1 cellular context compared by ENCODE assay signal in the genomic region with DNA sequence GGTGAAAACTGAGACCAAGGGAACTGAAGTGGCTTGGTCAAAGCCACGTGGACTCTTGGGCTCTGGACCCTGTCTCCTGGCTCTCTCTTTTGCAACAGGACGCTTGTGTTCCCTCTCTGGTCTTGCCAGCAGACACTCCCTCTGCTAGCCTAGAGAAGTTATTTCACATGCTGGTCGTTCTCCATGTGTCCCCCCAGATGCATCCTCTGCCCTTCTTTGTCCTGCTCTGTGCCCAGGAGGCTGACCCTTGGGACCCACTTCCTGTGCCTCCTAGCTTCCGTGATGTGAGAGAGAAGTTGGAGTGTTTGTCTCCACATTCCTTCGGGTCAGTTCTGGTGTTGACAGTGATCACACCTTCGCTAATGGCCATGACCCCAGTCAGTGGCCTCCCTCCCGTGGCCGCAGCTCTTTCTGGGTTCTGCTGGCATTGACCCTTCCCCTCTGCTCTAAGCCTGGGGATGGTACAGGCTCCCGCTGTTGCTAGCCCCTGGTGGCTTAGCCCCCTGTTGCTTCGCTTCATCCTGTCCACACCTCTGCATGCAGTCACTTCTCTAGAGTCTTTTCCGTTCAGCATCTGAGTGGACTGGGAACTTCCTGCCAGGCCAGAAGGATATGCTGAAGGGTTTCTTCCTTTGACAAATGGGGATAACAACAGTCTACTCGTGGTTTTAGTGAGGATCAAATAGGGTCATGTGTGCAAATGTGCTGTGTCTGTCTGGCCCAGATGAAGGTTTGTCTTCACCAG.
A peak's percentile ranks its signal among the peaks of the same experiment; 100 is the strongest.
TF ChIP-seq lines count a peak whose summit lies in the region.

No MANE protein-coding gene starts in this region.

TF ChIP-seq in HepG2, 621 proteins besides CTCF, POLR2A, EP300 and RAD21 (continued from another document and continues in another):
- TF ChIP-seq, protein P1, sequence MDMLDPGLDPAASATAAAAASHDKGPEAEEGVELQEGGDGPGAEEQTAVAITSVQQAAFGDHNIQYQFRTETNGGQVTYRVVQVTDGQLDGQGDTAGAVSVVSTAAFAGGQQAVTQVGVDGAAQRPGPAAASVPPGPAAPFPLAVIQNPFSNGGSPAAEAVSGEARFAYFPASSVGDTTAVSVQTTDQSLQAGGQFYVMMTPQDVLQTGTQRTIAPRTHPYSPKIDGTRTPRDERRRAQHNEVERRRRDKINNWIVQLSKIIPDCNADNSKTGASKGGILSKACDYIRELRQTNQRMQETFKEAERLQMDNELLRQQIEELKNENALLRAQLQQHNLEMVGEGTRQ (IDR thresholded peaks at IDR 0.05; ENCODE audit: low read depth, low read length): no peak
- TF ChIP-seq, protein P1 (CRISPR knock-in tag; IDR thresholded peaks at IDR 0.05; ENCODE audit: borderline replicate concordance): no peak
- TF ChIP-seq ETV6 (CRISPR knock-in tag; conservative IDR thresholded peaks at IDR 0.05) (no peak), POLR2AphosphoS5 (IDR thresholded peaks at IDR 0.05; ENCODE audit: low read depth, low read length) (no peak), ZNF607 (CRISPR knock-in tag; IDR thresholded peaks at IDR 0.05; ENCODE audit: borderline replicate concordance) (no peak), ZIK1 (CRISPR knock-in tag; IDR thresholded peaks at IDR 0.05; ENCODE audit: borderline replicate concordance, low read depth) (no peak), KLF16 (CRISPR knock-in tag; IDR thresholded peaks at IDR 0.05) (no peak), FOXC1 (CRISPR knock-in tag; IDR thresholded peaks at IDR 0.05; ENCODE audit: borderline replicate concordance) (peak; percentile 24; the same call in 1 of the 2 replicates), CHD2 (IDR thresholded peaks at IDR 0.05; ENCODE audit: low read depth, low read length) (no peak), RAD51 (IDR thresholded peaks at IDR 0.05; ENCODE audit: borderline replicate concordance) (no peak), THAP11 (CRISPR knock-in tag; IDR thresholded peaks at IDR 0.05) (no peak), NCOA5 (CRISPR knock-in tag; IDR thresholded peaks at IDR 0.05) (no peak), FOXA1 (IDR thresholded peaks at IDR 0.05) (no peak), FOXA1 (CRISPR knock-in tag; IDR thresholded peaks at IDR 0.05) (peak; percentile 62), ZNF839 (CRISPR knock-in tag; IDR thresholded peaks at IDR 0.05; ENCODE audit: borderline replicate concordance) (no peak), ZNF251 (CRISPR knock-in tag; IDR thresholded peaks at IDR 0.05) (no peak), FLYWCH1 (CRISPR knock-in tag; IDR thresholded peaks at IDR 0.05) (no peak), MTF2 (CRISPR knock-in tag; IDR thresholded peaks at IDR 0.05; ENCODE audit: borderline replicate concordance) (no peak), MEIS2 (CRISPR knock-in tag; IDR thresholded peaks at IDR 0.05) (no peak), RORA (CRISPR knock-in tag; IDR thresholded peaks at IDR 0.05) (no peak), SP5 (CRISPR knock-in tag; IDR thresholded peaks at IDR 0.05; ENCODE audit: borderline replicate concordance, low read depth) (no peak), KMT2B (CRISPR knock-in tag; IDR thresholded peaks at IDR 0.05) (no peak), ZNF564 (CRISPR knock-in tag; IDR thresholded peaks at IDR 0.05) (no peak), MTA1 (CRISPR knock-in tag; IDR thresholded peaks at IDR 0.05; ENCODE audit: borderline replicate concordance) (peak; percentile 30; the same call in 1 of the 2 replicates), SRSF4 (IDR thresholded peaks at IDR 0.05; ENCODE audit: low read depth, low read length, poor library complexity, severe bottlenecking) (no peak), EEA1 (CRISPR knock-in tag; IDR thresholded peaks at IDR 0.05; ENCODE audit: borderline replicate concordance) (no peak), NRL (CRISPR knock-in tag; IDR thresholded peaks at IDR 0.05; ENCODE audit: borderline replicate concordance) (no peak; the same call in 1 of the 2 replicates), TEAD3 (CRISPR knock-in tag; optimal IDR thresholded peaks at IDR 0.05; ENCODE audit: borderline replicate concordance) (peak; percentile 83), ZZZ3 (CRISPR knock-in tag; IDR thresholded peaks at IDR 0.05; ENCODE audit: borderline replicate concordance) (no peak), NR1H2 (CRISPR knock-in tag; IDR thresholded peaks at IDR 0.05; ENCODE audit: borderline replicate concordance, low read depth) (no peak), KDM5B (CRISPR knock-in tag; IDR thresholded peaks at IDR 0.05; ENCODE audit: borderline replicate concordance) (0 out of 2 replicates have a peak, but pooled peaks have one; percentile 29)
- TF ChIP-seq, protein P2, sequence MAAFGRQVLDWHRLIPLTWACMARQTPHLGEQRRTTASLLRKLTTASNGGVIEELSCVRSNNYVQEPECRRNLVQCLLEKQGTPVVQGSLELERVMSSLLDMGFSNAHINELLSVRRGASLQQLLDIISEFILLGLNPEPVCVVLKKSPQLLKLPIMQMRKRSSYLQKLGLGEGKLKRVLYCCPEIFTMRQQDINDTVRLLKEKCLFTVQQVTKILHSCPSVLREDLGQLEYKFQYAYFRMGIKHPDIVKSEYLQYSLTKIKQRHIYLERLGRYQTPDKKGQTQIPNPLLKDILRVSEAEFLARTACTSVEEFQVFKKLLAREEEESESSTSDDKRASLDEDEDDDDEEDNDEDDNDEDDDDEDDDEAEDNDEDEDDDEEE (CRISPR knock-in tag; IDR thresholded peaks at IDR 0.05): no peak
- TF ChIP-seq, protein P3, sequence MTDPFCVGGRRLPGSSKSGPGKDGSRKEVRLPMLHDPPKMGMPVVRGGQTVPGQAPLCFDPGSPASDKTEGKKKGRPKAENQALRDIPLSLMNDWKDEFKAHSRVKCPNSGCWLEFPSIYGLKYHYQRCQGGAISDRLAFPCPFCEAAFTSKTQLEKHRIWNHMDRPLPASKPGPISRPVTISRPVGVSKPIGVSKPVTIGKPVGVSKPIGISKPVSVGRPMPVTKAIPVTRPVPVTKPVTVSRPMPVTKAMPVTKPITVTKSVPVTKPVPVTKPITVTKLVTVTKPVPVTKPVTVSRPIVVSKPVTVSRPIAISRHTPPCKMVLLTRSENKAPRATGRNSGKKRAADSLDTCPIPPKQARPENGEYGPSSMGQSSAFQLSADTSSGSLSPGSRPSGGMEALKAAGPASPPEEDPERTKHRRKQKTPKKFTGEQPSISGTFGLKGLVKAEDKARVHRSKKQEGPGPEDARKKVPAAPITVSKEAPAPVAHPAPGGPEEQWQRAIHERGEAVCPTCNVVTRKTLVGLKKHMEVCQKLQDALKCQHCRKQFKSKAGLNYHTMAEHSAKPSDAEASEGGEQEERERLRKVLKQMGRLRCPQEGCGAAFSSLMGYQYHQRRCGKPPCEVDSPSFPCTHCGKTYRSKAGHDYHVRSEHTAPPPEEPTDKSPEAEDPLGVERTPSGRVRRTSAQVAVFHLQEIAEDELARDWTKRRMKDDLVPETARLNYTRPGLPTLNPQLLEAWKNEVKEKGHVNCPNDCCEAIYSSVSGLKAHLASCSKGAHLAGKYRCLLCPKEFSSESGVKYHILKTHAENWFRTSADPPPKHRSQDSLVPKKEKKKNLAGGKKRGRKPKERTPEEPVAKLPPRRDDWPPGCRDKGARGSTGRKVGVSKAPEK (CRISPR knock-in tag; IDR thresholded peaks at IDR 0.05; ENCODE audit: borderline replicate concordance): no peak
- TF ChIP-seq, protein P4, sequence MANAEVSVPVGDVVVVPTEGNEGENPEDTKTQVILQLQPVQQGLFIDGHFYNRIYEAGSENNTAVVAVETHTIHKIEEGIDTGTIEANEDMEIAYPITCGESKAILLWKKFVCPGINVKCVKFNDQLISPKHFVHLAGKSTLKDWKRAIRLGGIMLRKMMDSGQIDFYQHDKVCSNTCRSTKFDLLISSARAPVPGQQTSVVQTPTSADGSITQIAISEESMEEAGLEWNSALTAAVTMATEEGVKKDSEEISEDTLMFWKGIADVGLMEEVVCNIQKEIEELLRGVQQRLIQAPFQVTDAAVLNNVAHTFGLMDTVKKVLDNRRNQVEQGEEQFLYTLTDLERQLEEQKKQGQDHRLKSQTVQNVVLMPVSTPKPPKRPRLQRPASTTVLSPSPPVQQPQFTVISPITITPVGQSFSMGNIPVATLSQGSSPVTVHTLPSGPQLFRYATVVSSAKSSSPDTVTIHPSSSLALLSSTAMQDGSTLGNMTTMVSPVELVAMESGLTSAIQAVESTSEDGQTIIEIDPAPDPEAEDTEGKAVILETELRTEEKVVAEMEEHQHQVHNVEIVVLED (CRISPR knock-in tag; IDR thresholded peaks at IDR 0.05; ENCODE audit: borderline replicate concordance): no peak
- TF ChIP-seq, protein P5, sequence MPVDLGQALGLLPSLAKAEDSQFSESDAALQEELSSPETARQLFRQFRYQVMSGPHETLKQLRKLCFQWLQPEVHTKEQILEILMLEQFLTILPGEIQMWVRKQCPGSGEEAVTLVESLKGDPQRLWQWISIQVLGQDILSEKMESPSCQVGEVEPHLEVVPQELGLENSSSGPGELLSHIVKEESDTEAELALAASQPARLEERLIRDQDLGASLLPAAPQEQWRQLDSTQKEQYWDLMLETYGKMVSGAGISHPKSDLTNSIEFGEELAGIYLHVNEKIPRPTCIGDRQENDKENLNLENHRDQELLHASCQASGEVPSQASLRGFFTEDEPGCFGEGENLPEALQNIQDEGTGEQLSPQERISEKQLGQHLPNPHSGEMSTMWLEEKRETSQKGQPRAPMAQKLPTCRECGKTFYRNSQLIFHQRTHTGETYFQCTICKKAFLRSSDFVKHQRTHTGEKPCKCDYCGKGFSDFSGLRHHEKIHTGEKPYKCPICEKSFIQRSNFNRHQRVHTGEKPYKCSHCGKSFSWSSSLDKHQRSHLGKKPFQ (CRISPR knock-in tag; IDR thresholded peaks at IDR 0.05; ENCODE audit: insufficient replicate concordance): no peak
- TF ChIP-seq, protein P6, sequence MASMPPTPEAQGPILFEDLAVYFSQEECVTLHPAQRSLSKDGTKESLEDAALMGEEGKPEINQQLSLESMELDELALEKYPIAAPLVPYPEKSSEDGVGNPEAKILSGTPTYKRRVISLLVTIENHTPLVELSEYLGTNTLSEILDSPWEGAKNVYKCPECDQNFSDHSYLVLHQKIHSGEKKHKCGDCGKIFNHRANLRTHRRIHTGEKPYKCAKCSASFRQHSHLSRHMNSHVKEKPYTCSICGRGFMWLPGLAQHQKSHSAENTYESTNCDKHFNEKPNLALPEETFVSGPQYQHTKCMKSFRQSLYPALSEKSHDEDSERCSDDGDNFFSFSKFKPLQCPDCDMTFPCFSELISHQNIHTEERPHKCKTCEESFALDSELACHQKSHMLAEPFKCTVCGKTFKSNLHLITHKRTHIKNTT (CRISPR knock-in tag; IDR thresholded peaks at IDR 0.05): no peak
- TF ChIP-seq, protein P7, sequence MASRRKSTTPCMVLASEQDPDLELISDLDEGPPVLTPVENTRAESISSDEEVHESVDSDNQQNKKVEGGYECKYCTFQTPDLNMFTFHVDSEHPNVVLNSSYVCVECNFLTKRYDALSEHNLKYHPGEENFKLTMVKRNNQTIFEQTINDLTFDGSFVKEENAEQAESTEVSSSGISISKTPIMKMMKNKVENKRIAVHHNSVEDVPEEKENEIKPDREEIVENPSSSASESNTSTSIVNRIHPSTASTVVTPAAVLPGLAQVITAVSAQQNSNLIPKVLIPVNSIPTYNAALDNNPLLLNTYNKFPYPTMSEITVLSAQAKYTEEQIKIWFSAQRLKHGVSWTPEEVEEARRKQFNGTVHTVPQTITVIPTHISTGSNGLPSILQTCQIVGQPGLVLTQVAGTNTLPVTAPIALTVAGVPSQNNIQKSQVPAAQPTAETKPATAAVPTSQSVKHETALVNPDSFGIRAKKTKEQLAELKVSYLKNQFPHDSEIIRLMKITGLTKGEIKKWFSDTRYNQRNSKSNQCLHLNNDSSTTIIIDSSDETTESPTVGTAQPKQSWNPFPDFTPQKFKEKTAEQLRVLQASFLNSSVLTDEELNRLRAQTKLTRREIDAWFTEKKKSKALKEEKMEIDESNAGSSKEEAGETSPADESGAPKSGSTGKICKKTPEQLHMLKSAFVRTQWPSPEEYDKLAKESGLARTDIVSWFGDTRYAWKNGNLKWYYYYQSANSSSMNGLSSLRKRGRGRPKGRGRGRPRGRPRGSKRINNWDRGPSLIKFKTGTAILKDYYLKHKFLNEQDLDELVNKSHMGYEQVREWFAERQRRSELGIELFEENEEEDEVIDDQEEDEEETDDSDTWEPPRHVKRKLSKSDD (CRISPR knock-in tag; IDR thresholded peaks at IDR 0.05; ENCODE audit: low read depth): no peak
- TF ChIP-seq, protein P8, sequence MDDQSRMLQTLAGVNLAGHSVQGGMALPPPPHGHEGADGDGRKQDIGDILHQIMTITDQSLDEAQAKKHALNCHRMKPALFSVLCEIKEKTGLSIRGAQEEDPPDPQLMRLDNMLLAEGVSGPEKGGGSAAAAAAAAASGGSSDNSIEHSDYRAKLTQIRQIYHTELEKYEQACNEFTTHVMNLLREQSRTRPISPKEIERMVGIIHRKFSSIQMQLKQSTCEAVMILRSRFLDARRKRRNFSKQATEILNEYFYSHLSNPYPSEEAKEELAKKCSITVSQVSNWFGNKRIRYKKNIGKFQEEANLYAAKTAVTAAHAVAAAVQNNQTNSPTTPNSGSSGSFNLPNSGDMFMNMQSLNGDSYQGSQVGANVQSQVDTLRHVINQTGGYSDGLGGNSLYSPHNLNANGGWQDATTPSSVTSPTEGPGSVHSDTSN (CRISPR knock-in tag; IDR thresholded peaks at IDR 0.05; ENCODE audit: borderline replicate concordance): no peak
- TF ChIP-seq, protein P9, sequence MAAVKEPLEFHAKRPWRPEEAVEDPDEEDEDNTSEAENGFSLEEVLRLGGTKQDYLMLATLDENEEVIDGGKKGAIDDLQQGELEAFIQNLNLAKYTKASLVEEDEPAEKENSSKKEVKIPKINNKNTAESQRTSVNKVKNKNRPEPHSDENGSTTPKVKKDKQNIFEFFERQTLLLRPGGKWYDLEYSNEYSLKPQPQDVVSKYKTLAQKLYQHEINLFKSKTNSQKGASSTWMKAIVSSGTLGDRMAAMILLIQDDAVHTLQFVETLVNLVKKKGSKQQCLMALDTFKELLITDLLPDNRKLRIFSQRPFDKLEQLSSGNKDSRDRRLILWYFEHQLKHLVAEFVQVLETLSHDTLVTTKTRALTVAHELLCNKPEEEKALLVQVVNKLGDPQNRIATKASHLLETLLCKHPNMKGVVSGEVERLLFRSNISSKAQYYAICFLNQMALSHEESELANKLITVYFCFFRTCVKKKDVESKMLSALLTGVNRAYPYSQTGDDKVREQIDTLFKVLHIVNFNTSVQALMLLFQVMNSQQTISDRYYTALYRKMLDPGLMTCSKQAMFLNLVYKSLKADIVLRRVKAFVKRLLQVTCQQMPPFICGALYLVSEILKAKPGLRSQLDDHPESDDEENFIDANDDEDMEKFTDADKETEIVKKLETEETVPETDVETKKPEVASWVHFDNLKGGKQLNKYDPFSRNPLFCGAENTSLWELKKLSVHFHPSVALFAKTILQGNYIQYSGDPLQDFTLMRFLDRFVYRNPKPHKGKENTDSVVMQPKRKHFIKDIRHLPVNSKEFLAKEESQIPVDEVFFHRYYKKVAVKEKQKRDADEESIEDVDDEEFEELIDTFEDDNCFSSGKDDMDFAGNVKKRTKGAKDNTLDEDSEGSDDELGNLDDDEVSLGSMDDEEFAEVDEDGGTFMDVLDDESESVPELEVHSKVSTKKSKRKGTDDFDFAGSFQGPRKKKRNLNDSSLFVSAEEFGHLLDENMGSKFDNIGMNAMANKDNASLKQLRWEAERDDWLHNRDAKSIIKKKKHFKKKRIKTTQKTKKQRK (IDR thresholded peaks at IDR 0.05; ENCODE audit: low read length): no peak
